In genomic region chr2:180130403-180130802, GRCh38 we compare ENCODE assay signal across 17 cellular contexts.
A peak's percentile ranks its signal among the peaks of the same experiment; 100 is the strongest.
DNase-seq lines count a peak whose midpoint lies in the region; ATAC-seq, FAIRE-seq and TF ChIP-seq lines count a peak whose summit lies in the region.
"Had no signal": no experiment of that assay in that cellular context is flagged by ENCODE, and none has a peak within 500 bp of the region (broad histone marks: within the 10 kb centered on the region; RNA-seq: fewer than 3 reads in every experiment).

No MANE protein-coding gene starts in this region.

- peak overlapping the region; percentile 38 for H3K4me2 ChIP-seq in mammary epithelial cell (ENCODE audit: insufficient read depth, low read depth, low read length)

- intact Hi-C loops in mammary epithelial cell (cut with micrococcal nuclease) = loop anchor here (5.0 kb wide), 1 partner anchor 92 kb away; no protein-coding TSS in a partner anchor
- intact Hi-C loops in kidney (cut with DNase I) = no loop called here

- H3K4me1 ChIP-seq in mammary epithelial cell (ENCODE audit: insufficient read depth, low read length) = peaks cover 17% of the 10 kb centered on the region
- no peaks in the 10 kb centered on the region for H3K4me1 ChIP-seq in kidney (ENCODE audit: control insufficient read depth in 1 of 2, insufficient read depth in 1 of 2, low read depth in 1 of 2, low read length in 2 of 2)
- H3K4me1 ChIP-seq: left ventricle myocardium inferior had no signal

- no peaks in the 10 kb centered on the region for H4K20me1 ChIP-seq in mammary epithelial cell (ENCODE audit: insufficient read depth, low read length)

- BruUV-seq in mammary epithelial cell (replicated peaks; lab: Mats Ljungman, UMichigan) = no TSS peak

- no peak for TF ChIP-seq CTCF in mammary epithelial cell (conservative IDR thresholded peaks at IDR 0.05 in 1 of 2, IDR thresholded peaks at IDR 0.05 in 1 of 2; ENCODE audit: extremely low read depth in 1 of 2, insufficient read depth in 1 of 2, low read depth in 1 of 2, low read length in 2 of 2)
- no peak for TF ChIP-seq CTCF in kidney (IDR thresholded peaks at IDR 0.05; ENCODE audit: borderline replicate concordance, extremely low read depth, insufficient read depth)
- TF ChIP-seq CTCF in WTC11 (IDR thresholded peaks at IDR 0.05) = no peak

- peaks cover 33% of the 10 kb centered on the region for H3K4me1 Mint-ChIP-seq in WTC11
- H3K4me1 Mint-ChIP-seq in activated naive CD8-positive, alpha-beta T cell treated with anti-CD3 and anti-CD28 coated beads for 36 hours = peaks cover 2% of the 10 kb centered on the region

- no peak overlapping the region for H3K9ac ChIP-seq in mammary epithelial cell (ENCODE audit: insufficient read depth, low read length)
- H3K9ac ChIP-seq in kidney (ENCODE audit: low read length in 2 of 2) = no peak overlapping the region

- peak; percentile 47 for DNase-seq in COR-L47 (lab: John Stamatoyannopoulos, UW)
- peak; percentile 33 for DNase-seq in HS-5 (ENCODE audit: low read depth)
- DNase-seq in mammary epithelial cell = peak; percentile 66
- no peak for DNase-seq in kidney
- no peak for DNase-seq in WTC11 (ENCODE audit: low spot score)
- no peak for DNase-seq in activated naive CD8-positive, alpha-beta T cell treated with anti-CD3 and anti-CD28 coated beads for 36 hours
- no peak for DNase-seq in activated CD4-positive, alpha-beta T cell treated with anti-CD3 and anti-CD28 coated beads, Interleukin-2, amount 50 U/mL, for 1 hour
- DNase-seq: activated gamma-delta T cell treated with Interleukin-2 at 50 U/mL for 16 hours; aorta; dermis blood vessel endothelial cell; esophagus squamous epithelium; left ventricle myocardium inferior; occipital lobe; Right ventricle myocardium superior; sigmoid colon; stimulated activated CD4-positive, alpha-beta T cell treated with anti-CD3 and anti-CD28 coated beads, Interleukin-2, amount 100 ng/mL, for 48 hours had no signal

- H3K9me3 ChIP-seq in mammary epithelial cell (replicated peaks; ENCODE audit: insufficient read depth, low read length) (no peaks in the 10 kb centered on the region), kidney (ENCODE audit: control insufficient read depth in 1 of 2, low read length in 2 of 2) (no peaks in the 10 kb centered on the region)
- H3K9me3 ChIP-seq: esophagus squamous epithelium, left ventricle myocardium inferior, sigmoid colon had no signal

- H3K27me3 ChIP-seq in mammary epithelial cell (ENCODE audit: insufficient read depth, low read length) = no peaks in the 10 kb centered on the region
- H3K27me3 ChIP-seq: esophagus squamous epithelium, sigmoid colon had no signal

- no peak overlapping the region for H3K4me3 Mint-ChIP-seq in WTC11
- no peak overlapping the region for H3K4me3 Mint-ChIP-seq in activated naive CD8-positive, alpha-beta T cell treated with anti-CD3 and anti-CD28 coated beads for 36 hours

- H3K9me3 Mint-ChIP-seq in WTC11 = peaks cover 6% of the 10 kb centered on the region; the same call in 1 of the 2 replicates
- no peaks in the 10 kb centered on the region for H3K9me3 Mint-ChIP-seq in activated naive CD8-positive, alpha-beta T cell treated with anti-CD3 and anti-CD28 coated beads for 36 hours

- H3K36me3 ChIP-seq in mammary epithelial cell (ENCODE audit: insufficient read depth, low read length) (no peaks in the 10 kb centered on the region), kidney (ENCODE audit: control insufficient read depth in 1 of 2, insufficient read depth in 2 of 2, low read length in 2 of 2) (no peaks in the 10 kb centered on the region)
- H3K36me3 ChIP-seq: esophagus squamous epithelium, left ventricle myocardium inferior, sigmoid colon had no signal

- no peaks in the 10 kb centered on the region for H3K79me2 ChIP-seq in mammary epithelial cell (ENCODE audit: insufficient read depth, low read length)

- POLR2A ChIA-PET in WTC11 (lab: Charles Lee) = no interaction called here

- H3K4me3 ChIP-seq in mammary epithelial cell (replicated peaks in 1 of 3; ENCODE audit: insufficient read depth in 1 of 3, low read depth in 2 of 3, low read length in 3 of 3) (no peak overlapping the region), kidney (ENCODE audit: low read length in 2 of 2) (no peak overlapping the region)
- H3K4me3 ChIP-seq: esophagus squamous epithelium, left ventricle myocardium inferior, sigmoid colon had no signal

- CTCF ChIA-PET in mammary epithelial cell (lab: Charles Lee; ENCODE audit: low non-redundant PET) (interaction anchor here (0.5 kb wide), 1 partner anchor 110 kb away, joined by 6 read pairs; no protein-coding TSS in a partner anchor), WTC11 (lab: Charles Lee) (no interaction called here)

- dilution Hi-C loops in mammary epithelial cell (cut with HindIII; ENCODE audit: low sequenced_read_pairs) = no loop called here

- no peak overlapping the region for H3K27ac ChIP-seq in mammary epithelial cell (ENCODE audit: insufficient read depth, low read depth, low read length)
- no peak overlapping the region for H3K27ac ChIP-seq in kidney (ENCODE audit: low read depth in 2 of 2, low read length in 2 of 2)
- H3K27ac ChIP-seq: esophagus squamous epithelium, left ventricle myocardium inferior, sigmoid colon had no signal

- no peaks in the 10 kb centered on the region for H3K36me3 Mint-ChIP-seq in WTC11
- H3K36me3 Mint-ChIP-seq in activated naive CD8-positive, alpha-beta T cell treated with anti-CD3 and anti-CD28 coated beads for 36 hours = no peaks in the 10 kb centered on the region

- no peaks in the 10 kb centered on the region; the same call in 1 of the 2 replicates for H3K27me3 Mint-ChIP-seq in WTC11 (ENCODE audit: low read depth)
- peaks cover 23% of the 10 kb centered on the region for H3K27me3 Mint-ChIP-seq in activated naive CD8-positive, alpha-beta T cell treated with anti-CD3 and anti-CD28 coated beads for 36 hours

- FAIRE-seq in kidney (lab: Jason Lieb, UNC) = peak; percentile 8

- H2AFZ ChIP-seq in mammary epithelial cell (ENCODE audit: low read depth, low read length) = no peak overlapping the region

- ATAC-seq in GM18519 (IDR thresholded peaks at IDR 0.05; ENCODE audit: low FRiP score, unreplicated experiment) (no peak), WTC11 (no peak)

- H3K27ac Mint-ChIP-seq in WTC11 = no peak overlapping the region
- no peak overlapping the region for H3K27ac Mint-ChIP-seq in activated naive CD8-positive, alpha-beta T cell treated with anti-CD3 and anti-CD28 coated beads for 36 hours

- in situ Hi-C loops in mammary epithelial cell (cut with MboI; ENCODE audit: low sequenced_read_pairs in 2 of 2) = no loop called here

TF ChIP-seq in WTC11, 78 proteins besides CTCF, POLR2A, EP300 and RAD21 (continues in another document):
- no peak for TF ChIP-seq E2F1 (CRISPR knock-in tag; IDR thresholded peaks at IDR 0.05)
- TF ChIP-seq KAT7 (CRISPR knock-in tag; IDR thresholded peaks at IDR 0.05; ENCODE audit: borderline replicate concordance) = no peak
- TF ChIP-seq ATF1 (CRISPR knock-in tag; IDR thresholded peaks at IDR 0.05) = no peak
- TF ChIP-seq EMX1 (CRISPR knock-in tag; IDR thresholded peaks at IDR 0.05) = no peak
- TF ChIP-seq AR (CRISPR knock-in tag; IDR thresholded peaks at IDR 0.05) = no peak
- TF ChIP-seq NFYB (CRISPR knock-in tag; conservative IDR thresholded peaks at IDR 0.05; ENCODE audit: low read depth) = no peak

Comparison
In these comparisons a context has a peak if more than half of its experiments do, and no peak if none do; other contexts are left out.
1. DNase-seq: peak in COR-L47 (single experiment), HS-5 (single experiment) and mammary epithelial cell (single experiment); none in kidney (single experiment), WTC11 (single experiment), activated naive CD8-positive, alpha-beta T cell treated with anti-CD3 and anti-CD28 coated beads for 36 hours (single experiment) and activated CD4-positive, alpha-beta T cell treated with anti-CD3 and anti-CD28 coated beads, Interleukin-2, amount 50 U/mL, for 1 hour (single experiment).